Comparison of ENCODE assay signal across 8 cellular contexts in the genomic region with DNA sequence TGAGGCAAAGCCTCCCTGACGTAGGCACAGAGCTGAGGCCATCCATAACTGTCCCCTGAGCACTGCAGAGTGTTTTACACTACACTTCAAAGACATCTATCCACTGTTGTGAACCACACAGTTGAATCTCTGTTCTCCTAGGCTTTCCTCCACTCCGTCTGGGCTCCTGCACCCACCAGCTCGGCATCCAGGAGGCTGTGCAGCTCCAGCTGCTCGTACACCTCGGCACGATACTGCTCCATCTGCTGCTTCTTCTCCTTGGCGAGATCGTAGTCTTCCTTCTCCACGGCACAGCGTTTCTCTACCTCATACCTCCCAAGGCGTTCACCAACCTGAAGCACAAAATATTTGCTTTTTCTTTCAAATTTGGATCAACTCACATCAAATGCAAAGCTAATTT.
"Had no signal": no experiment of that assay in that cellular context is flagged by ENCODE, and none has a peak within 500 bp of the region (broad histone marks: within the 10 kb centered on the region; RNA-seq: fewer than 3 reads in every experiment).

No MANE protein-coding gene starts in this region.

- H3K27ac ChIP-seq: GM23248 had no signal

- H3K4me3 ChIP-seq: GM23248, K562 had no signal

- DNase-seq: GM23248, GOT3, H7, HCEC 1CT, IMR-90, KG1 had no signal

- FAIRE-seq: HTR-8/SVneo, K562 had no signal

- H2AFZ ChIP-seq: GM23248 had no signal

- H3K9ac ChIP-seq: GM23248 had no signal
